In the genomic region with DNA sequence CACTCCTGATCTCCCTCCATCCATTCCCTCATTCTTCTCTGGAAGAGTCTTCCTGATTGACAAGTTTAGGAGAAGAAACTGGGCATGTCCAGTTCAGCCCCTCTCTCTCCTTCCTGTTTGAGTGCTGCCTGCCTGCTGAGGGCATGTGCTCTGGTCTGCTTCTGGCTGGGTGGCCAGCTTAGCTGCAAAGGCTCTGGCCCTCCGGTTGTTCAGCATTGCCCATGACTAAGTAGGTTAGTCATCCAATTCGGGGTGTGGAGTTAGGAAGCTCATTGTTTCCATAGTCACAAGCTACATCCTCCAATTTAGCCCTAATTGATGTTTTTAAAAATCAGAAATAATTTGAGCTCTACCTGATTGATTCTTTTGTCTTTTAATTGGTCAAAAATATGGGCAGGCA, we compare ENCODE assay signal across 1 cellular context.
TF ChIP-seq lines count a peak whose summit lies in the region.

No MANE protein-coding gene starts in this region.

TF ChIP-seq in IMR-90, 13 proteins besides CTCF, POLR2A, EP300 and RAD21 (continued from another document):
- TF ChIP-seq, protein P1, sequence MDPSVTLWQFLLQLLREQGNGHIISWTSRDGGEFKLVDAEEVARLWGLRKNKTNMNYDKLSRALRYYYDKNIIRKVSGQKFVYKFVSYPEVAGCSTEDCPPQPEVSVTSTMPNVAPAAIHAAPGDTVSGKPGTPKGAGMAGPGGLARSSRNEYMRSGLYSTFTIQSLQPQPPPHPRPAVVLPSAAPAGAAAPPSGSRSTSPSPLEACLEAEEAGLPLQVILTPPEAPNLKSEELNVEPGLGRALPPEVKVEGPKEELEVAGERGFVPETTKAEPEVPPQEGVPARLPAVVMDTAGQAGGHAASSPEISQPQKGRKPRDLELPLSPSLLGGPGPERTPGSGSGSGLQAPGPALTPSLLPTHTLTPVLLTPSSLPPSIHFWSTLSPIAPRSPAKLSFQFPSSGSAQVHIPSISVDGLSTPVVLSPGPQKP (IDR thresholded peaks at IDR 0.05; ENCODE audit: borderline replicate concordance, low read depth, low read length) = no peak
- TF ChIP-seq, protein P2, sequence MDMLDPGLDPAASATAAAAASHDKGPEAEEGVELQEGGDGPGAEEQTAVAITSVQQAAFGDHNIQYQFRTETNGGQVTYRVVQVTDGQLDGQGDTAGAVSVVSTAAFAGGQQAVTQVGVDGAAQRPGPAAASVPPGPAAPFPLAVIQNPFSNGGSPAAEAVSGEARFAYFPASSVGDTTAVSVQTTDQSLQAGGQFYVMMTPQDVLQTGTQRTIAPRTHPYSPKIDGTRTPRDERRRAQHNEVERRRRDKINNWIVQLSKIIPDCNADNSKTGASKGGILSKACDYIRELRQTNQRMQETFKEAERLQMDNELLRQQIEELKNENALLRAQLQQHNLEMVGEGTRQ (IDR thresholded peaks at IDR 0.05; ENCODE audit: low read depth, low read length) = no peak
- no peak for TF ChIP-seq NFE2L2 (IDR thresholded peaks at IDR 0.05; ENCODE audit: low read depth, low read length)
TF ChIP-seq in IMR-90: peak in this region for 0.
